ENCODE assay signal across 11 cellular contexts in the genomic region with DNA sequence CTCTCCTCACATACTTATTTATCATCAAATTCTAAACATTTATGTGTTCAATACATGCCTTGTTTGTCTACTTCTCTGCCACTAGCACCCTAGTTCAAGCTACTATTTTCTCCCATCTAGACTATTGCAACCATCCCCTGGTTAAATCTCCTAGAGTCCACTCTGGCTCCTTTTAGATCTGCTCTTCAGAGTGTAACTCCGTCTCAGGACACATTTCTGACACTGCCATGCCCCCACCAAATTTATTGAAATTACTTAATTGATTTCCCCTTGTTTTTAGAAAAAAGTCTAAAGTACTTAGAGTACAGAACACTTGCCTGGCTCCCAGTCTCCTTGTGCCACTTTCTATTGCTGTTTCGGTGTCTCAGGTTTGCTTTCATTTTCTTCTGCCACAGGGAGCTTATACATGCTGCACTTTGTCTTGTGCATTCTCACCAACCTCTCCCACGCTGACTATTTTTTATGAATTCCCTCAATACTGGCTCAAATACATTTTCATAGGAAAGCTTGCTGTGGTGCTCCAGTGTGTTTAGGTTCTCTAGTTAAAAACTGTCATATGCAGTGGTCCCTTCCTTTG.
DNase-seq lines count a peak whose midpoint lies in the region; ATAC-seq lines count a peak whose summit lies in the region.
"Had no signal": no experiment of that assay in that cellular context is flagged by ENCODE, and none has a peak within 500 bp of the region (broad histone marks: within the 10 kb centered on the region; RNA-seq: fewer than 3 reads in every experiment).

No MANE protein-coding gene starts in this region.

- peak; percentile 61 for DNase-seq in HT1080 (ENCODE audit: low read depth)
- peak; percentile 45 for DNase-seq in medulla oblongata (ENCODE audit: extremely low spot score)
- no peak for DNase-seq in midbrain (lab: John Stamatoyannopoulos, UW)
- no peak for DNase-seq in HT-29 (ENCODE audit: low spot score)
- DNase-seq in retina = no peak
- no peak for DNase-seq in T-helper 2 cell
- DNase-seq: activated CD8-positive, alpha-beta memory T cell treated with anti-CD3 and anti-CD28 coated beads for 24 hours; DMS 273 treated with DMSO at 0.1 percent for 48 hours; ovary had no signal

- ATAC-seq in GM18867 (IDR thresholded peaks at IDR 0.05; ENCODE audit: unreplicated experiment) = peak; percentile 99
- ATAC-seq in HG02588 (IDR thresholded peaks at IDR 0.05; ENCODE audit: unreplicated experiment) = peak; percentile 98

Comparison
In these comparisons a context has a peak if more than half of its experiments do, and no peak if none do; other contexts are left out.
1. DNase-seq: peak in HT1080 (single experiment) and medulla oblongata (single experiment); none in midbrain (single experiment), HT-29 (single experiment), retina (single experiment) and T-helper 2 cell (0 of 5).